ENCODE assay signal across 8 cellular contexts in the genomic region with DNA sequence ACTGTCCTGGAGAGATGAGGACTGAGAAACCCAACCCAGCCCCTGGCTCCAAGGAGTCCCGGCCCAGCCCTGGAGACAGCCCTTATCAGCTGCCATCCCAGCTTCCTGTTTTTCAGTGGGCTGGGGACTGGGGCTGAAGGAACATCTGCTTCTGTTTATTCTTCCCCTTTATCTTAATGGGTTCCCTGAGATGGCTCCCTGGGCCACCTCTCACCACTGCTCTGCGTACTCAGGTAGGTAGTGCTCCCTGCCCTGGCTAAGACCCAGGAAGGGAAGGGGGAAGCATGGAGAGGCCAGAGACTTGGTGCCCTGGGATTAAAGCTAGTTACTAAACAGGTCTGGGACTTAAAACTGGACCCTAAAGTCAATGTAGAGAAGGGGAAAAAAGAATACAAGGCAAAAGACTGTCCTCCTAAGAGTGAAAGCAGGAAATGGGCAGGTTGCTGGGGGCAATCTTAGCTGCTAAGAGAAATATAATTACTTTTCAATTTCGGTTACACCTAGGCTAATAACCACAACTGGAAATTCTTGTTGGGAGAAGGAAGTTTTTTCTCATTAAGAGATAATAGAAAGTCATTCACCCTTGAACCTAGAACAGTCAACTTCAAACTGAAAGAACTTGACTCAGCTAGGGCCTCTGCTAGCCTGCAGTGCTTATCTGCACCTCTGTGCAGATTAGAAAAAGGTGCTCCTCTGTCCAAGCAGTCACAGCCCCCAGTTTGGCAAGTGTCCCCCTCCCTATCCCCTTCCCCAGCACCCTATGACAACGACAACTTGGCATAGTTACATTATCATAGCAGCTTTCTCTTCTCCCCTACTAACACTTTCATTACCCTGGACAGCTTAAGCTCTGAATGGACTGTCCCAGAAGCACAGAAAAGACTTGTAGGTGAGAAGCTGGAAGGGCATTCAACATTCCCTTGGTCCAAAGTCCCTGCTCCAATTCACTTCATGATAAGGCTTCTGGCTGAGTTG.
DNase-seq lines count a peak whose midpoint lies in the region; ATAC-seq lines count a peak whose summit lies in the region.

No MANE protein-coding gene starts in this region.

- DNase-seq in CD1c-positive myeloid dendritic cell (ENCODE audit: extremely low spot score) = peak; percentile 77
- peak; percentile 37 for DNase-seq in NCI-H2196 treated with DMSO at 0.1 percent for 48 hours (lab: John Stamatoyannopoulos, UW; ENCODE audit: unreplicated experiment)
- peak; percentile 46 for DNase-seq in iPS-NIHi7 (ENCODE audit: extremely low spot score)
- DNase-seq in HT-29 (ENCODE audit: low spot score) = no peak
- DNase-seq in HuH-7.5 (ENCODE audit: low spot score) = no peak
- no peak for DNase-seq in activated naive CD4-positive, alpha-beta T cell (lab: John Stamatoyannopoulos, UW)
- no peak for DNase-seq in NK-92 (lab: John Stamatoyannopoulos, UW; ENCODE audit: unreplicated experiment)

- ATAC-seq in GM19438 (IDR thresholded peaks at IDR 0.05; ENCODE audit: low read depth, unreplicated experiment) = peak; percentile 58

Comparison
In these comparisons a context has a peak if more than half of its experiments do, and no peak if none do; other contexts are left out.
1. DNase-seq: peak in CD1c-positive myeloid dendritic cell (single experiment), NCI-H2196 treated with DMSO at 0.1 percent for 48 hours (single experiment) and iPS-NIHi7 (single experiment); none in HT-29 (single experiment), HuH-7.5 (single experiment), activated naive CD4-positive, alpha-beta T cell (0 of 4) and NK-92 (single experiment).